Comparison of ENCODE assay signal across 9 cellular contexts in genomic region chr9:125705893-125706292, GRCh38. TPM values are rescaled to one million over a fixed set of nuclear protein-coding genes. Genes with fewer than 3 reads are reported as not detected.
DNase-seq lines count a peak whose midpoint lies in the region; TF ChIP-seq lines count a peak whose summit lies in the region.
"Had no signal": no experiment of that assay in that cellular context is flagged by ENCODE, and none has a peak within 500 bp of the region (broad histone marks: within the 10 kb centered on the region; RNA-seq: fewer than 3 reads in every experiment).

No MANE protein-coding gene starts in this region.

- TF ChIP-seq CTCF in kidney epithelial cell (IDR thresholded peaks at IDR 0.05; ENCODE audit: insufficient read depth, low read length, poor library complexity, severe bottlenecking): no peak
- TF ChIP-seq CTCF in colonic mucosa (IDR thresholded peaks at IDR 0.05): no peak

- intact Hi-C loops in colonic mucosa (cut with DNase I): no loop called here

- H3K9me3 ChIP-seq in thymus (ENCODE audit: control insufficient read depth): no peaks in the 10 kb centered on the region
- H3K9me3 ChIP-seq in colonic mucosa: no peaks in the 10 kb centered on the region

- H3K36me3 ChIP-seq in kidney epithelial cell (ENCODE audit: control insufficient read depth, insufficient read depth, low read length) (no peaks in the 10 kb centered on the region), thymus (ENCODE audit: control insufficient read depth, insufficient read depth) (no peaks in the 10 kb centered on the region), colonic mucosa (no peaks in the 10 kb centered on the region)

- H3K27me3 Mint-ChIP-seq in activated T-cell treated with anti-CD3 and anti-CD28 coated beads, Interleukin-2, amount 50 U/mL, for 24 hours: no peaks in the 10 kb centered on the region
- no peaks in the 10 kb centered on the region for H3K27me3 Mint-ChIP-seq in activated naive CD8-positive, alpha-beta T cell treated with anti-CD3 and anti-CD28 coated beads for 36 hours

- H3K4me3 ChIP-seq in kidney epithelial cell (ENCODE audit: low read depth, low read length) (peak overlapping the region; percentile 99), thymus (ENCODE audit: low read length) (peak overlapping the region; percentile 89), colonic mucosa (no peak overlapping the region)

- H3K9ac ChIP-seq in colonic mucosa (ENCODE audit: low read depth in 2 of 2, low read length in 2 of 2): peak overlapping the region in 1 of 2 donors; percentile 81

- peak overlapping the region; percentile 92 for H3K27ac Mint-ChIP-seq in activated T-cell treated with anti-CD3 and anti-CD28 coated beads, Interleukin-2, amount 50 U/mL, for 24 hours
- peak overlapping the region; percentile 79 for H3K27ac Mint-ChIP-seq in activated naive CD8-positive, alpha-beta T cell treated with anti-CD3 and anti-CD28 coated beads for 36 hours

- WGBS in thymus: 93% methylated on average over 4 of the region's 4 CpGs

- H3K4me1 Mint-ChIP-seq in activated T-cell treated with anti-CD3 and anti-CD28 coated beads, Interleukin-2, amount 50 U/mL, for 24 hours (ENCODE audit: low read depth): peaks cover 56% of the 10 kb centered on the region
- peaks cover 49% of the 10 kb centered on the region for H3K4me1 Mint-ChIP-seq in activated naive CD8-positive, alpha-beta T cell treated with anti-CD3 and anti-CD28 coated beads for 36 hours

- H3K4me1 ChIP-seq in thymus (ENCODE audit: control insufficient read depth, insufficient read depth, low read length): peaks cover 16% of the 10 kb centered on the region
- peaks cover 9% of the 10 kb centered on the region for H3K4me1 ChIP-seq in colonic mucosa

- peak overlapping the region; percentile 87 for H3K4me3 Mint-ChIP-seq in activated T-cell treated with anti-CD3 and anti-CD28 coated beads, Interleukin-2, amount 50 U/mL, for 24 hours
- H3K4me3 Mint-ChIP-seq in activated naive CD8-positive, alpha-beta T cell treated with anti-CD3 and anti-CD28 coated beads for 36 hours: peak overlapping the region; percentile 86

- no peaks in the 10 kb centered on the region for H3K9me3 Mint-ChIP-seq in activated T-cell treated with anti-CD3 and anti-CD28 coated beads, Interleukin-2, amount 50 U/mL, for 24 hours
- H3K9me3 Mint-ChIP-seq in activated naive CD8-positive, alpha-beta T cell treated with anti-CD3 and anti-CD28 coated beads for 36 hours: no peaks in the 10 kb centered on the region

- DNase-seq in activated T-cell treated with anti-CD3 and anti-CD28 coated beads, Interleukin-2, amount 50 U/mL, for 24 hours: no peak
- no peak for DNase-seq in activated T-cell treated with anti-CD3 and anti-CD28 coated beads, Interleukin-2, amount 50 U/mL, for 48 hours
- no peak for DNase-seq in activated naive CD8-positive, alpha-beta T cell treated with anti-CD3 and anti-CD28 coated beads for 36 hours
- DNase-seq in kidney epithelial cell (ENCODE audit: low read depth) (no peak), colonic mucosa (no peak), dedifferentiated amniotic fluid mesenchymal stem cell (ENCODE audit: extremely low spot score) (no peak), NCI-H2171 treated with DMSO at 0.1 percent for 48 hours (lab: John Stamatoyannopoulos, UW) (no peak)
- DNase-seq: AML-193 had no signal

- no peak overlapping the region for H3K27ac ChIP-seq in thymus (ENCODE audit: low read depth)
- H3K27ac ChIP-seq in colonic mucosa: no peak overlapping the region

- peaks cover 34% of the 10 kb centered on the region for H3K36me3 Mint-ChIP-seq in activated T-cell treated with anti-CD3 and anti-CD28 coated beads, Interleukin-2, amount 50 U/mL, for 24 hours (ENCODE audit: low read depth)
- peaks cover 16% of the 10 kb centered on the region for H3K36me3 Mint-ChIP-seq in activated naive CD8-positive, alpha-beta T cell treated with anti-CD3 and anti-CD28 coated beads for 36 hours

- H3K27me3 ChIP-seq in kidney epithelial cell (ENCODE audit: control insufficient read depth, insufficient read depth, low read length) (no peaks in the 10 kb centered on the region), thymus (ENCODE audit: control insufficient read depth, insufficient read depth) (no peaks in the 10 kb centered on the region), colonic mucosa (no peaks in the 10 kb centered on the region)

RNA-seq across cellular contexts. Expression of gene MAPKAP1, which starts 1.1 kb away (rescaled TPM):
- 10 to 100 TPM; 91.8 to 92.2 TPM for total RNA-seq in activated naive CD8-positive, alpha-beta T cell treated with anti-CD3 and anti-CD28 coated beads for 36 hours
- total RNA-seq in kidney epithelial cell (101 and 116 TPM in 2 replicates), colonic mucosa (10 to 100 TPM; 54.9 to 70.1 TPM)
- 40.3 TPM for polyA plus RNA-seq in thymus

RNA-seq across cellular contexts. Expression of gene PBX3, which starts 41.3 kb away (rescaled TPM):
- 10 to 100 TPM; 14.6 to 14.9 TPM for total RNA-seq in activated naive CD8-positive, alpha-beta T cell treated with anti-CD3 and anti-CD28 coated beads for 36 hours
- total RNA-seq in kidney epithelial cell (10.6 and 11.5 TPM in 2 replicates), colonic mucosa (10 to 100 TPM; 15.1 to 21.1 TPM)
- 21.4 TPM for polyA plus RNA-seq in thymus
